ENCODE assay signal across 8 cellular contexts in the genomic region with DNA sequence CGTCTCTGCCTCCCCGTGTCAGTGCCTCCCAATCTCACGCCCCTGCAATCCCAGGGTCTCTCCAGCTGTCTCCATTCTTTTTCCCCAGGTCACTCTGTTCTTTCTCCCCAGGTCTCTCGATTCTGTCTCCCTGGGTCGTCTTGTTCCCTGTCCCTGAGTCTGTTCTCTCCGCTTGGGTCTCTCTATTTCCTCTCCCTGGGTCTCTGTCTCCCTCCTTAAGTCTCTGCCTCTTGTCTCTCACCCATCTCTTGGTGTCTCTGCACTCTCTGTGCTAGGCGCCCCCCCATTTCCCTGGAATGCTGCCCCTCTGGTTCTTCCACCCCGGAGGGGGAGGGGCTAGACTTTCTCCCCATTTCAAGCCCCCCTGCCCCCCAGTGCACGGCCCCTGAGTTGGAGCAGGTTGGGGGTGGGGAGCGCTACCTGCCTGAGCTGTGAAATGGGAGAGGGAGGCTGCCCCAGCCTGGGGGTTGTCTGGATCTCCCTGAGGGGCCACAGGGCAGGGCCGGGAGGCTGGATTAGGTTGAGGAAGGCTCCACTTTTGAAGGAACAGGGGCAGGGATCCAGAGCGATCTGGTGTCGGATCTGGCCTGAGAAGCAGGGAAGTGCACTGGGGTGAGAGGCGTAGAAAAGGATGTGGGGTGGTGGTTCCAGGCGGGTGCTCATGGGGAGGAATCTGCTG. TPM values are rescaled to one million over a fixed set of nuclear protein-coding genes. Genes with fewer than 3 reads are reported as not detected.
DNase-seq lines count a peak whose midpoint lies in the region; ATAC-seq and TF ChIP-seq lines count a peak whose summit lies in the region.

No MANE protein-coding gene starts in this region.

- TF ChIP-seq CTCF in MCF 10A (IDR thresholded peaks at IDR 0.05; ENCODE audit: unreplicated experiment) (no peak), lower lobe of right lung (IDR thresholded peaks at IDR 0.05) (no peak), uterus (IDR thresholded peaks at IDR 0.05) (no peak)

- no TSS peak for BruUV-seq in MCF 10A (replicated peaks; lab: Mats Ljungman, UMichigan)

- peak overlapping the region; percentile 71 for H3K4me3 ChIP-seq in lower lobe of right lung
- H3K4me3 ChIP-seq in uterus: peak overlapping the region; percentile 68 to 86

- H3K27me3 ChIP-seq in lower lobe of right lung (ENCODE audit: low read depth) (no peaks in the 10 kb centered on the region), uterus (no peaks in the 10 kb centered on the region)

- H3K36me3 ChIP-seq in lower lobe of right lung (no peaks in the 10 kb centered on the region), uterus (no peaks in the 10 kb centered on the region)

- no peak for TF ChIP-seq POLR2A in uterus (IDR thresholded peaks at IDR 0.05)

- peak overlapping the region; percentile 90 for H3K4me3 Mint-ChIP-seq in activated naive CD4-positive, alpha-beta T cell treated with anti-CD3 and anti-CD28 coated beads, Interleukin-2, amount 50 U/mL, for 24 hours
- peak overlapping the region; percentile 96 for H3K4me3 Mint-ChIP-seq in MCF 10A (ENCODE audit: unreplicated experiment)

- POLR2A ChIA-PET in MCF 10A (lab: Yijun Ruan, JAX): interaction anchor here (1.5 to 3.4 kb wide), 2 partner anchors 48 to 119 kb away, joined by 3 to 20 read pairs; partner anchors contain the start of gene KDM4A

- no peaks in the 10 kb centered on the region for H3K9me3 ChIP-seq in lower lobe of right lung
- no peaks in the 10 kb centered on the region for H3K9me3 ChIP-seq in uterus

- peaks cover 35% of the 10 kb centered on the region for H3K27me3 Mint-ChIP-seq in activated naive CD4-positive, alpha-beta T cell treated with anti-CD3 and anti-CD28 coated beads, Interleukin-2, amount 50 U/mL, for 24 hours
- H3K27me3 Mint-ChIP-seq in MCF 10A (ENCODE audit: insufficient read depth, unreplicated experiment): no peaks in the 10 kb centered on the region

- H3K27ac ChIP-seq in lower lobe of right lung: peak overlapping the region; percentile 56
- peak overlapping the region; percentile 80 to 91 for H3K27ac ChIP-seq in uterus

- H3K4me1 Mint-ChIP-seq in activated naive CD4-positive, alpha-beta T cell treated with anti-CD3 and anti-CD28 coated beads, Interleukin-2, amount 50 U/mL, for 24 hours: peaks cover 24% of the 10 kb centered on the region
- H3K4me1 Mint-ChIP-seq in MCF 10A (ENCODE audit: insufficient read depth, unreplicated experiment): peaks cover 41% of the 10 kb centered on the region

- no peaks in the 10 kb centered on the region for H3K9me3 Mint-ChIP-seq in activated naive CD4-positive, alpha-beta T cell treated with anti-CD3 and anti-CD28 coated beads, Interleukin-2, amount 50 U/mL, for 24 hours
- H3K9me3 Mint-ChIP-seq in MCF 10A (ENCODE audit: unreplicated experiment): no peaks in the 10 kb centered on the region

- H3K4me1 ChIP-seq in lower lobe of right lung (peaks cover 31% of the 10 kb centered on the region), uterus (no peaks in the 10 kb centered on the region)

- no peak for DNase-seq in activated naive CD4-positive, alpha-beta T cell treated with Interleukin-2 at 50 U/mL for 16 hours
- DNase-seq in MCF 10A (ENCODE audit: unreplicated experiment): no peak
- DNase-seq in lower lobe of right lung: no peak
- no peak for DNase-seq in uterus
- DNase-seq in MV-4-11 (lab: John Stamatoyannopoulos, UW): no peak
- DNase-seq in DMS79 treated with DMSO at 0.1 percent for 48 hours (lab: John Stamatoyannopoulos, UW): no peak
- DNase-seq in NOMO-1 treated with dmso at 0.1 percent for 144 hours (lab: John Stamatoyannopoulos, UW; ENCODE audit: unreplicated experiment): no peak

- ATAC-seq in lower lobe of right lung: no peak

- H3K36me3 Mint-ChIP-seq in activated naive CD4-positive, alpha-beta T cell treated with anti-CD3 and anti-CD28 coated beads, Interleukin-2, amount 50 U/mL, for 24 hours: no peaks in the 10 kb centered on the region
- no peaks in the 10 kb centered on the region for H3K36me3 Mint-ChIP-seq in MCF 10A (ENCODE audit: insufficient read depth, unreplicated experiment)

- intact Hi-C loops in MCF 10A (cut with micrococcal nuclease): no loop called here
- intact Hi-C loops in lower lobe of right lung (cut with DNase I): no loop called here
- intact Hi-C loops in uterus (cut with DNase I; ENCODE audit: low total_unique reads): loop anchor here (5.0 kb wide), 1 partner anchor 120 kb away; the partner anchor contains the start of gene KDM4A

- CTCF ChIA-PET in MCF 10A (lab: Yijun Ruan, JAX): interaction anchor here (0.5 to 1.3 kb wide), 5 partner anchors 10 to 437 kb away, joined by 3 to 6 read pairs (median 4); no protein-coding TSS in a partner anchor

- no peak overlapping the region for H3K27ac Mint-ChIP-seq in activated naive CD4-positive, alpha-beta T cell treated with anti-CD3 and anti-CD28 coated beads, Interleukin-2, amount 50 U/mL, for 24 hours
- H3K27ac Mint-ChIP-seq in MCF 10A (ENCODE audit: low read depth, unreplicated experiment): peak overlapping the region; percentile 91

RNA-seq across cellular contexts. Expression of gene PTPRF, which starts 1.4 kb away (rescaled TPM):
- 67.2 and 87.1 TPM in 2 replicates for total RNA-seq in MCF 10A (2022)
- 176 TPM for total RNA-seq in lower lobe of right lung
- 100 to 1,000 TPM in 2 of 4 donors, 10 to 100 TPM in 2; 24.7 to 172 (median 124) TPM for total RNA-seq in uterus
